1 cellular context compared by ENCODE assay signal in genomic region chr4:86934772-86935498, GRCh38.
TF ChIP-seq lines count a peak whose summit lies in the region.

TSS of gene AFF1 (plus strand) at chr4:86935011. CDS start at chr4:86948534, 13,523 bp downstream.

TF ChIP-seq in HCT116, 20 proteins besides CTCF, POLR2A, EP300 and RAD21 (continued from another document):
- TF ChIP-seq MAX (IDR thresholded peaks at IDR 0.05) (peak; percentile 58), EGR1 (IDR thresholded peaks at IDR 0.05; ENCODE audit: low read depth) (no peak), ZFX (IDR thresholded peaks at IDR 0.05) (no peak), SIN3A (IDR thresholded peaks at IDR 0.05; ENCODE audit: low read depth) (peak; percentile 55; the same call in 1 of the 2 replicates), EZH2 (IDR thresholded peaks at IDR 0.05) (no peak), TCF7L2 (IDR thresholded peaks at IDR 0.05; ENCODE audit: borderline replicate concordance, extremely low read depth, insufficient read depth, insufficient read length) (no peak), YY1 (IDR thresholded peaks at IDR 0.05; ENCODE audit: extremely low read depth, insufficient replicate concordance, low read depth, low read length) (peak; percentile 60), SRF (IDR thresholded peaks at IDR 0.05; ENCODE audit: low read depth) (no peak), ZNF274 (IDR thresholded peaks at IDR 0.05; ENCODE audit: low read depth, low read length) (no peak), SP1 (IDR thresholded peaks at IDR 0.05; ENCODE audit: low read depth) (no peak; the same call in 1 of the 2 replicates), POLR2AphosphoS5 (IDR thresholded peaks at IDR 0.05; ENCODE audit: low read depth, low read length) (peak; percentile 92), EZH2phosphoT487 (IDR thresholded peaks at IDR 0.05; ENCODE audit: borderline replicate concordance) (no peak), CEBPB (IDR thresholded peaks at IDR 0.05; ENCODE audit: low read depth) (no peak)
